Comparison of ENCODE assay signal across 8 cellular contexts in the genomic region with DNA sequence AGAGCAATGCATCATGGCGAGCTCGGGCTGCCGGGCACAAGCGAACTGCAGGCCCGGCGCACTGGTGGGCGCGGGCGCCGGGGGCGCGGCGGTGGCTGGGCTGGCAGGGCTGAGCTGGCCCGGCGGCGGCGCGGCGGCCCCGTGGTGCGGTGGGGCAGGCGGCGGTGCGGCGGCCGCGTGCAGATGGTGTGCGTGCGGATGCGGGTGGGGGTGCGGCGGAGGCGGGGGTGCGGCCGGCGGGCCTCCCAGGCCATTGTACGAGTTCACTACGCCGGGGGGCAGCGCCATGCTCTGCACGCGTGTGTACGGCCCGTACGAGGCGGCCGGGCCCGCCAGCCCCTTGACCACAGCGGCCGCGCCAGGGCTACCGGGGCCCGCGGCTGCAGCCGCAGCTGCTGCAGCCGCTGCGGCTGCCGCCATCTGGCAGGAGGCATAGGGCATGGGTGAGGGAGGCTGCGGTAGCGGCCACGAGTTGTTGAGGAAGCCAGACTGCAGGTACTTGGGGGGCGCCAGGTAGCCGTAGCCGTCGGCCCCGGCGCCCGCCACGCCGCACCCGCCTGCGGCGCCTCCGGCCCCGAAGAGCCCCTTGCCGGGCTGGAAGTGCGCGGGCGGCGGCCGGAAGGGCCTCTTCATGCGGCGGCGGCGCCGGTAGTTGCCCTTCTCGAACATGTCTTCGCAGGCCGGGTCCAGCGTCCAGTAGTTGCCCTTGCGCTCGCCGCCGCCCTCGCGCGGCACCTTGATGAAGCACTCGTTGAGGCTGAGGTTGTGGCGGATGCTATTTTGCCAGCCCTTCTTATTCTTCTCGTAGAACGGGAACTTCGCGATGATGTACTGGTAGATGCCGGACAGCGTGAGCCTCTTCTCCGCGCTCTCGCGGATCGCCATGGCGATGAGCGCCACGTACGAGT. TPM values are rescaled to one million over a fixed set of nuclear protein-coding genes. Genes with fewer than 3 reads are reported as not detected.
DNase-seq lines count a peak whose midpoint lies in the region; ATAC-seq and TF ChIP-seq lines count a peak whose summit lies in the region.

No MANE protein-coding gene starts in this region.

- no peaks in the 10 kb centered on the region for H3K9me3 Mint-ChIP-seq in mesothelial cell of epicardium

- H3K27me3 ChIP-seq in dorsolateral prefrontal cortex: peaks cover 22 to 100% (median 96%) of the 10 kb centered on the region in 45 donors

- no peak for TF ChIP-seq CTCF in dorsolateral prefrontal cortex (IDR thresholded peaks at IDR 0.05 in 54 of 56, conservative IDR thresholded peaks at IDR 0.05 in 2 of 56; ENCODE audit: low read depth in 1 of 56, partially characterized antibody in 56 of 56)
- no peak for TF ChIP-seq CTCF in mesothelial cell of epicardium (IDR thresholded peaks at IDR 0.05; ENCODE audit: unreplicated experiment)

- no peak overlapping the region for H3K27ac Mint-ChIP-seq in mesothelial cell of epicardium

- DNase-seq in SIG-M5 treated with dmso at 0.1 percent for 504 hours (lab: John Stamatoyannopoulos, UW; ENCODE audit: unreplicated experiment): peak; percentile 64
- no peak for DNase-seq in SIG-M5 (lab: John Stamatoyannopoulos, UW)
- DNase-seq in NCI-H69 (lab: John Stamatoyannopoulos, UW): peak; percentile 45
- DNase-seq in dorsolateral prefrontal cortex: no peak
- no peak for DNase-seq in mesothelial cell of epicardium (ENCODE audit: low spot score in 2 of 2, unreplicated experiment in 2 of 2)
- DNase-seq in SW 1271 (lab: John Stamatoyannopoulos, UW): no peak
- DNase-seq in HCEC 1CT: no peak

- H3K4me1 Mint-ChIP-seq in mesothelial cell of epicardium: peaks cover 15% of the 10 kb centered on the region

- intact Hi-C loops in dorsolateral prefrontal cortex (cut with DNase I): no loop called here

- H3K36me3 Mint-ChIP-seq in mesothelial cell of epicardium: no peaks in the 10 kb centered on the region

- H3K27ac ChIP-seq in dorsolateral prefrontal cortex: peak overlapping the region in 11 of 59 donors; percentile 14 to 63 (median 39)

- ATAC-seq in GM21447 (IDR thresholded peaks at IDR 0.05; ENCODE audit: unreplicated experiment): no peak

- peak overlapping the region; percentile 3 to 65 (median 42) for H3K4me3 ChIP-seq in dorsolateral prefrontal cortex

- peak overlapping the region; percentile 44 for H3K4me3 Mint-ChIP-seq in mesothelial cell of epicardium

- H3K27me3 Mint-ChIP-seq in mesothelial cell of epicardium (ENCODE audit: low read depth): peaks cover 94% of the 10 kb centered on the region

RNA-seq across cellular contexts. Expression of a gene that starts 1.0 kb away (rescaled TPM):
- total RNA-seq in dorsolateral prefrontal cortex: 1 to 10 TPM in 13 of 120 experiments, under 1 TPM in 104, not detected in 3; 0.16 to 1.9 (median 0.58) TPM
- total RNA-seq in mesothelial cell of epicardium: not detected in 3 replicates

RNA-seq across cellular contexts. Expression of a gene that starts 1.1 kb away (rescaled TPM):
- 1 to 10 TPM in 16 of 120 experiments, under 1 TPM in 99, not detected in 5; 0.15 to 2.3 (median 0.55) TPM for total RNA-seq in dorsolateral prefrontal cortex
- not detected in 3 replicates for total RNA-seq in mesothelial cell of epicardium

Comparison
In these comparisons a context has a peak if more than half of its experiments do, and no peak if none do; other contexts are left out.
1. DNase-seq: peak in SIG-M5 treated with dmso at 0.1 percent for 504 hours (single experiment) and NCI-H69 (single experiment); none in SIG-M5 (single experiment), dorsolateral prefrontal cortex (0 of 10), mesothelial cell of epicardium (0 of 2), SW 1271 (0 of 2) and HCEC 1CT (single experiment).